Comparison of ENCODE assay signal across 1 cellular context in genomic region chr5:179678238-179679013, GRCh38.
A peak's percentile ranks its signal among the peaks of the same experiment; 100 is the strongest.
TF ChIP-seq lines count a peak whose summit lies in the region.

No MANE protein-coding gene starts in this region.

TF ChIP-seq in HepG2, 621 proteins besides CTCF, POLR2A, EP300 and RAD21 (continued from another document and continues in another):
- 0 out of 2 replicates have a peak, but pooled peaks have one; percentile 62 for TF ChIP-seq RELA (CRISPR knock-in tag; IDR thresholded peaks at IDR 0.05)
- TF ChIP-seq ZNF180 (CRISPR knock-in tag; IDR thresholded peaks at IDR 0.05; ENCODE audit: borderline replicate concordance, low read depth), result no peak
- TF ChIP-seq HDAC1 (CRISPR knock-in tag; IDR thresholded peaks at IDR 0.05), result peak; percentile 97
- peak; percentile 81 for TF ChIP-seq ZNF142 (CRISPR knock-in tag; IDR thresholded peaks at IDR 0.05)
- no peak for TF ChIP-seq ZNF839 (CRISPR knock-in tag; IDR thresholded peaks at IDR 0.05; ENCODE audit: borderline replicate concordance)
- no peak for TF ChIP-seq ZNF646 (CRISPR knock-in tag; IDR thresholded peaks at IDR 0.05)
- no peak for TF ChIP-seq SETDB1 (CRISPR knock-in tag; IDR thresholded peaks at IDR 0.05; ENCODE audit: borderline replicate concordance)
- TF ChIP-seq SALL2 (CRISPR knock-in tag; IDR thresholded peaks at IDR 0.05), result peak; percentile 87
- peak; percentile 88 for TF ChIP-seq ATF7-NPFF (CRISPR knock-in tag; IDR thresholded peaks at IDR 0.05; ENCODE audit: low read depth)
- TF ChIP-seq TEAD3 (CRISPR knock-in tag; optimal IDR thresholded peaks at IDR 0.05; ENCODE audit: borderline replicate concordance), result peak; percentile 73
- TF ChIP-seq ZNF318 (CRISPR knock-in tag; IDR thresholded peaks at IDR 0.05), result peak; percentile 82; the same call in 1 of the 2 replicates
- TF ChIP-seq ARID4A (CRISPR knock-in tag; IDR thresholded peaks at IDR 0.05; ENCODE audit: borderline replicate concordance), result peak; percentile 90
- TF ChIP-seq ZFP41 (CRISPR knock-in tag; IDR thresholded peaks at IDR 0.05; ENCODE audit: borderline replicate concordance), result peak; percentile 93; the same call in 1 of the 2 replicates
- TF ChIP-seq ZNF264 (CRISPR knock-in tag; IDR thresholded peaks at IDR 0.05), result 0 out of 2 replicates have a peak, but pooled peaks have one; percentile 67
- no peak for TF ChIP-seq NFRKB (IDR thresholded peaks at IDR 0.05)
- TF ChIP-seq ZNF281 (CRISPR knock-in tag; IDR thresholded peaks at IDR 0.05; ENCODE audit: borderline replicate concordance), result peak; percentile 35; the same call in 1 of the 2 replicates
